ENCODE assay signal across 17 cellular contexts in the genomic region with DNA sequence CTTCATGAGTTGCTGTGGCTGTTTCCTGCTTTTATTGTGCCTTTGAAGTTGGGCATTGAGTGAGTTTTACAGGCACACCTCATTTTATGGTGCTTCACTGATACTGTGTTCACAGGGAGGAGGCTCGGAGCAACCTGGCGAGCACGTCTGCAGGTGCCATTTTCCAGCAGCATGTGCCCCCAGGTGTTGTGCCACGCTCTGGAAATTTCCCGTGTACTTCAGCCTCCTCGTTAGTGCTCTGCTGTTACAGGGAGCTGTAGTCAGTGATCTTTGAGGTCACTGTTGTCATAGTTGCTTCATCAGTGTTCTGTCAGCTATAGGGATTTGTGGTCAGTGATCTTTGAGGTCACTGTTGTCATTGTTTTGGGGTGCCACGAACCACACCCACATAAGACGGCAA. TPM values are rescaled to one million over a fixed set of nuclear protein-coding genes. Genes with fewer than 3 reads are reported as not detected.
DNase-seq lines count a peak whose midpoint lies in the region; ATAC-seq and TF ChIP-seq lines count a peak whose summit lies in the region.
"Had no signal": no experiment of that assay in that cellular context is flagged by ENCODE, and none has a peak within 500 bp of the region (broad histone marks: within the 10 kb centered on the region; RNA-seq: fewer than 3 reads in every experiment).

No MANE protein-coding gene starts in this region.

- H3K27ac ChIP-seq in osteoblast (ENCODE audit: low read depth, low read length) (no peak overlapping the region), spleen (no peak overlapping the region)
- H3K27ac ChIP-seq: BLaER1, Peyer's patch had no signal

- intact Hi-C loops in spleen (cut with DNase I; ENCODE audit: low total_unique reads): no loop called here

- H3K27me3 Mint-ChIP-seq in activated T-helper 17 cell treated with anti-CD3 and anti-CD28 coated beads, Interleukin-2, amount 50 U/mL, for 72 hours: no peaks in the 10 kb centered on the region
- H3K27me3 Mint-ChIP-seq in immature natural killer cell (ENCODE audit: low read depth in 3 of 3): peaks cover 7 to 18% (median 12%) of the 10 kb centered on the region in 3 donors

- H3K4me2 ChIP-seq in osteoblast (ENCODE audit: insufficient read depth, low read length): no peak overlapping the region
- H3K4me2 ChIP-seq: BLaER1 had no signal

- no peaks in the 10 kb centered on the region for H3K9me3 Mint-ChIP-seq in activated T-helper 17 cell treated with anti-CD3 and anti-CD28 coated beads, Interleukin-2, amount 50 U/mL, for 72 hours
- no peaks in the 10 kb centered on the region for H3K9me3 Mint-ChIP-seq in immature natural killer cell
- H3K9me3 Mint-ChIP-seq: CD8-positive, alpha-beta T cell had no signal

- peaks cover 6% of the 10 kb centered on the region for H3K4me1 Mint-ChIP-seq in activated T-helper 17 cell treated with anti-CD3 and anti-CD28 coated beads, Interleukin-2, amount 50 U/mL, for 72 hours
- peaks cover 6 to 22% of the 10 kb centered on the region in 2 donors for H3K4me1 Mint-ChIP-seq in immature natural killer cell

- peaks cover 94% of the 10 kb centered on the region for H3K36me3 Mint-ChIP-seq in activated T-helper 17 cell treated with anti-CD3 and anti-CD28 coated beads, Interleukin-2, amount 50 U/mL, for 72 hours (ENCODE audit: low read depth)
- H3K36me3 Mint-ChIP-seq in immature natural killer cell: peaks cover 6 to 38% (median 10%) of the 10 kb centered on the region in 3 donors

- H3K36me3 ChIP-seq in osteoblast (ENCODE audit: insufficient read depth, low read length) (peaks cover 38% of the 10 kb centered on the region), spleen (peaks cover 0 to 99% (median 76%) of the 10 kb centered on the region in 6 donors), MG63 (peaks cover 2% of the 10 kb centered on the region)

- no peak overlapping the region for H3K27ac Mint-ChIP-seq in activated T-helper 17 cell treated with anti-CD3 and anti-CD28 coated beads, Interleukin-2, amount 50 U/mL, for 72 hours
- peak overlapping the region in 4 of 6 donors; percentile 34 to 66 (median 62) for H3K27ac Mint-ChIP-seq in immature natural killer cell
- H3K27ac Mint-ChIP-seq: CD8-positive, alpha-beta T cell had no signal

- H3K4me3 Mint-ChIP-seq in activated T-helper 17 cell treated with anti-CD3 and anti-CD28 coated beads, Interleukin-2, amount 50 U/mL, for 72 hours: no peak overlapping the region
- H3K4me3 Mint-ChIP-seq in immature natural killer cell: no peak overlapping the region
- H3K4me3 Mint-ChIP-seq: CD8-positive, alpha-beta T cell had no signal

- TF ChIP-seq POLR2A in spleen (IDR thresholded peaks at IDR 0.05): no peak

- WGBS in spleen, 5 donors: 87 to 92% (median 89%) methylated on average over 8 of the region's 8 CpGs

- no peak overlapping the region for H2AFZ ChIP-seq in osteoblast (ENCODE audit: low read length)

- TF ChIP-seq CTCF in osteoblast (IDR thresholded peaks at IDR 0.05; ENCODE audit: extremely low read depth, low read depth, low read length) (no peak), spleen (IDR thresholded peaks at IDR 0.05 in 8 of 11, conservative IDR thresholded peaks at IDR 0.05 in 3 of 11) (no peak)

- H3K4me3 ChIP-seq in osteoblast (ENCODE audit: insufficient read depth, low read length) (no peak overlapping the region), spleen (no peak overlapping the region), MG63 (no peak overlapping the region)
- H3K4me3 ChIP-seq: BLaER1, K562, Peyer's patch had no signal

- DNase-seq in immature natural killer cell (no peak), osteoblast (ENCODE audit: insufficient read length, low spot score, missing footprints) (peak; percentile 9), spleen (peak; percentile 2), MG63 (no peak), DMS153 (lab: John Stamatoyannopoulos, UW) (no peak), superior temporal gyrus (ENCODE audit: extremely low spot score) (no peak)
- DNase-seq: CD8-positive, alpha-beta T cell; DMS79 treated with DMSO at 0.1 percent for 48 hours; NCI-H1105 treated with DMSO at 0.1 percent for 48 hours; NCI-H1694; NCI-H2081 treated with DMSO at 0.1 percent for 48 hours; NK-92 treated with Interleukin-12 subunit alpha and Interleukin-12 subunit beta, amount 100 ng/mL, for 24 hours; Peyer's patch had no signal

- ATAC-seq in activated T-helper 17 cell treated with anti-CD3 and anti-CD28 coated beads, Interleukin-2, amount 50 U/mL, for 72 hours (replicated peaks): peak; percentile 63
- ATAC-seq: CD8-positive, alpha-beta T cell; K562; Right ventricle myocardium inferior had no signal

- H3K9me3 ChIP-seq in osteoblast (ENCODE audit: low read depth, low read length) (no peaks in the 10 kb centered on the region), spleen (no peaks in the 10 kb centered on the region), MG63 (no peaks in the 10 kb centered on the region)
- H3K9me3 ChIP-seq: Peyer's patch had no signal

- peaks cover 41% of the 10 kb centered on the region for H3K79me2 ChIP-seq in osteoblast (ENCODE audit: insufficient read depth, low read length)

- H3K27me3 ChIP-seq in osteoblast (ENCODE audit: insufficient read depth, low read length) (no peaks in the 10 kb centered on the region), spleen (replicated peaks in 1 of 7) (no peaks in the 10 kb centered on the region), MG63 (no peaks in the 10 kb centered on the region)
- H3K27me3 ChIP-seq: BLaER1, Peyer's patch had no signal

- H4K20me1 ChIP-seq in osteoblast (ENCODE audit: insufficient read depth, low read length): peaks cover 30% of the 10 kb centered on the region

- H3K4me1 ChIP-seq in osteoblast (ENCODE audit: insufficient read depth, low read length) (peaks cover 5% of the 10 kb centered on the region), spleen (peaks cover 0 to 1% (median 0%) of the 10 kb centered on the region in 6 donors)
- H3K4me1 ChIP-seq: Peyer's patch had no signal

RNA-seq across cellular contexts. Expression of a gene that starts 20.1 kb away (rescaled TPM):
- total RNA-seq in activated T-helper 17 cell treated with anti-CD3 and anti-CD28 coated beads, Interleukin-2, amount 50 U/mL, for 72 hours: 10 to 100 TPM; 38.8 to 48.5 TPM
- polyA plus RNA-seq in immature natural killer cell (10 to 100 TPM in 1 of 3 donors, 1 to 10 TPM in 2; 6.6 to 20.3 (median 9.3) TPM), spleen (10 to 100 TPM; 13.6 to 20.8 (median 18.0) TPM)
- total RNA-seq in osteoblast (25.0 and 26.8 TPM in 2 replicates), spleen (10 to 100 TPM; 24.5 to 54.6 (median 30.5) TPM)
- total RNA-seq in MG63 (2014; rRNA removed; shearing (Covaris generic); ENCODE audit: low replicate concordance): 28.9 and 30.1 TPM in 2 replicates

Comparison
In these comparisons a context has a peak if more than half of its experiments do, and no peak if none do; other contexts are left out.
1. DNase-seq: peak in osteoblast (single experiment) and spleen (single experiment); none in immature natural killer cell (0 of 3), MG63 (single experiment), DMS153 (single experiment) and superior temporal gyrus (single experiment).